ENCODE assay signal across 15 cellular contexts in the genomic region with DNA sequence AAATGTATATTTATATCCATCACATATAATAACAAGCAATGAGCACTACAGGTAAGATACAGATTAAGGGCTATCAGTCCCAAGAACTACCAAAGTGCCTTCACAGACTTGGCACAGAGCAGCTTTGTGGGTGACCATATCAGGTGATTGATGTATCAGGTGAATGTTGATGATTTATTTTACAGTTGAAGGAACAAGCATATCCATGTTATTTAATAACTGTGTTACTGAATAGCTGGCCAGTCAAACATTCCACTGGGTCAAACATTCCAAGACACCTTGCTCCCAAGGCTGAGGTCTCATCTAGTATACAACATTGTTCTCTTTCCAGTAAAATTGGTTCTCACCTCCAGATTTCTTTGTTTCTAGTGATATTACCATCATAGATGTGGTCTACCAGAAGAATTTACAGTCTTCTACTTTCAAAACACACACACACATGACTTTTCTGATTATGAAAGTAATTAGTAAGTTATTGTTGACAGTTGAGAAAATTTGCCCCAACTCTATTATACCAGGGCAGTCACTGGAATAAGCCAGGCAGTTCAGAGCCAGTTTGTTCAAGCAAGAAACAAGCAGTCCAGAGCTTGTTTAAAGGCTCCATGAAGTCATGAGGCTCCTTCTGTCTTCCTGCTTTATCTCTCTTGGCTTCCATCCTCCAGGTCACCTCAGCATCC.
A peak's percentile ranks its signal among the peaks of the same experiment; 100 is the strongest.
DNase-seq lines count a peak whose midpoint lies in the region; ATAC-seq lines count a peak whose summit lies in the region.
"Had no signal": no experiment of that assay in that cellular context is flagged by ENCODE, and none has a peak within 500 bp of the region (broad histone marks: within the 10 kb centered on the region; RNA-seq: fewer than 3 reads in every experiment).

No MANE protein-coding gene starts in this region.

- no peak for DNase-seq in stimulated activated CD4-positive, alpha-beta T cell treated with anti-CD3 and anti-CD28 coated beads, Interleukin-12 subunit alpha, Interleukin-12 subunit beta, amount 100 ng/mL, for 4 hours
- DNase-seq in HuH-7.5 (ENCODE audit: low spot score): no peak
- DNase-seq in medulla oblongata (ENCODE audit: extremely low spot score): no peak
- DNase-seq: activated CD4-positive, alpha-beta T cell treated with anti-CD3 and anti-CD28 coated beads, Interleukin-2, amount 50 U/mL, for 4 hours; IMR-90; left cardiac atrium; posterior cingulate gyrus; SJCRH30 had no signal

- peak; percentile 89 for ATAC-seq in GM18508 (IDR thresholded peaks at IDR 0.05; ENCODE audit: insufficient read depth, unreplicated experiment)
- ATAC-seq in GM19463 (IDR thresholded peaks at IDR 0.05; ENCODE audit: unreplicated experiment): peak; percentile 90
- ATAC-seq in HG02798 (IDR thresholded peaks at IDR 0.05; ENCODE audit: poor library complexity, unreplicated experiment): peak; percentile 75
- ATAC-seq in HG03521 (IDR thresholded peaks at IDR 0.05; ENCODE audit: unreplicated experiment): peak; percentile 77
- no peak for ATAC-seq in HG03442 (IDR thresholded peaks at IDR 0.05; ENCODE audit: unreplicated experiment)
- ATAC-seq: esophagus mucosa, GM23338, left cardiac atrium had no signal
